ENCODE assay signal across 14 cellular contexts in the genomic region with DNA sequence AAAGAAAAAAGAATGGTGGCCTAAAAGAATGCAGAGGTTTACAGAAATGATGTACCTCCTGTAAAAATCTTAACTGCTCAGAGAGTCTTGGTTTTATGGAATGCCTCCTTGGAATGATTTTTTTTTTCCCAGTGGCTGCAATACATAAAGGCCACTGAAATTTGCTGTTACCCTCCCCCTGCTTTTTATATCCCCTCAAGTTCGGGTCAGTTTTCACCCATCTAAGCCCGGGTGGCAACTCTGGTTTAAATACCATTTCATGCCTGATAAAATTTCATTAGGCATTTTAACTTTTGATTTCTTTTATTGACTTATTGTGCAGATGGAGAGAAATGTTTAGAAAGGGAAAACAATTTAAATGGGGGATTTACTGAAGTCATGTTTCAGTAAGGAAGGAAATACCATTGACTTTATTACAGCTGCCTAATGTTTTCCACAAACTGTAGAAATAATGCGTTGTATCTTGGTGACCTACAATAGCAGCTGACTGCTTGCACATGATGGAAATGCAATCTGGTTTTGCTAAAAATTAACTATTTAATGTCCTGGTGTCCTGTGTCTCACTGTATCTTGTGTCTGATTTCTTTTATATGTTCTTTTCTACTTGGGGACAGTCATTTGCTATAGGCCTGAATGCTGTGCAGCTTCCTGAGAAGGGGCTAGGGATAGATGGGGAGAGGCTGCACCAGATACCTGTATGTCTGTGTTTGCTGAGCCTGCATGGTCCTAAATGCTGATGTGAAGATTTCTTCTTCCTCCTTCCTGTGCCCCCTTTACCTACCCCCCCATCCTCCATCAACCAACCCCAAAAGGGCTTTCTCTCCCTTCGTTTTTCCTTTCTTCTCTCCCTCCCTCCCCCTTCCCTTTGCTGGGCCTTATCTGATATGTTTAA.
DNase-seq lines count a peak whose midpoint lies in the region; ATAC-seq and TF ChIP-seq lines count a peak whose summit lies in the region.
"Had no signal": no experiment of that assay in that cellular context is flagged by ENCODE, and none has a peak within 500 bp of the region (broad histone marks: within the 10 kb centered on the region; RNA-seq: fewer than 3 reads in every experiment).

No MANE protein-coding gene starts in this region.

- peaks cover 51% of the 10 kb centered on the region for H3K4me1 Mint-ChIP-seq in endothelial cell (ENCODE audit: unreplicated experiment)
- H3K4me1 Mint-ChIP-seq in naive thymus-derived CD8-positive, alpha-beta T cell: peaks cover 3 to 23% (median 19%) of the 10 kb centered on the region in 4 donors

- no peak for ATAC-seq in naive thymus-derived CD8-positive, alpha-beta T cell
- ATAC-seq: activated CD8-positive, alpha-beta T cell treated with anti-CD3 and anti-CD28 coated beads for 36 hours; gastrocnemius medialis; HepG2 had no signal

- POLR2A ChIA-PET in naive thymus-derived CD8-positive, alpha-beta T cell (lab: Charles Lee): no interaction called here

- no peak overlapping the region for H3K4me3 Mint-ChIP-seq in endothelial cell (ENCODE audit: unreplicated experiment)
- no peak overlapping the region for H3K4me3 Mint-ChIP-seq in naive thymus-derived CD8-positive, alpha-beta T cell
- H3K4me3 Mint-ChIP-seq: activated CD8-positive, alpha-beta T cell treated with anti-CD3 and anti-CD28 coated beads for 36 hours had no signal

- no peak for TF ChIP-seq CTCF in endothelial cell (IDR thresholded peaks at IDR 0.05; ENCODE audit: unreplicated experiment)

- DNase-seq in AG20443 (ENCODE audit: low spot score) (peak; percentile 22), NCI-H524 treated with DMSO at 0.1 percent for 48 hours (lab: John Stamatoyannopoulos, UW) (peak; percentile 73), endothelial cell (ENCODE audit: low spot score) (no peak), NCI-H446 treated with DMSO at 0.1 percent for 48 hours (lab: John Stamatoyannopoulos, UW) (no peak), NK-92 (lab: John Stamatoyannopoulos, UW; ENCODE audit: unreplicated experiment) (no peak)
- DNase-seq in naive thymus-derived CD8-positive, alpha-beta T cell: no peak
- no peak for DNase-seq in stimulated activated naive CD4-positive, alpha-beta T cell (lab: John Stamatoyannopoulos, UW)
- no peak for DNase-seq in stimulated activated CD4-positive, alpha-beta T cell treated with anti-CD3 and anti-CD28 coated beads, Interleukin-4, amount 100 ng/mL, for 1 hour
- DNase-seq: activated CD8-positive, alpha-beta T cell treated with anti-CD3 and anti-CD28 coated beads for 36 hours; adrenal gland; gastrocnemius medialis; NCI-H2107; stimulated activated CD4-positive, alpha-beta T cell treated with anti-CD3 and anti-CD28 coated beads, Interleukin-2, amount 100 ng/mL, for 24 hours had no signal

- H3K27me3 Mint-ChIP-seq in endothelial cell (ENCODE audit: unreplicated experiment): peaks cover 1% of the 10 kb centered on the region
- H3K27me3 Mint-ChIP-seq in naive thymus-derived CD8-positive, alpha-beta T cell: peaks cover 0 to 2% (median 0%) of the 10 kb centered on the region in 5 donors

- H3K27ac Mint-ChIP-seq in endothelial cell (ENCODE audit: unreplicated experiment): peak overlapping the region; percentile 82
- H3K27ac Mint-ChIP-seq in naive thymus-derived CD8-positive, alpha-beta T cell: peak overlapping the region in 7 of 10 donors; percentile 0 to 89 (median 68)
- H3K27ac Mint-ChIP-seq: activated CD8-positive, alpha-beta T cell treated with anti-CD3 and anti-CD28 coated beads for 36 hours had no signal

- H3K9me3 Mint-ChIP-seq in endothelial cell (ENCODE audit: unreplicated experiment): no peaks in the 10 kb centered on the region
- H3K9me3 Mint-ChIP-seq in naive thymus-derived CD8-positive, alpha-beta T cell: no peaks in the 10 kb centered on the region
- H3K9me3 Mint-ChIP-seq: activated CD8-positive, alpha-beta T cell treated with anti-CD3 and anti-CD28 coated beads for 36 hours had no signal

- H3K36me3 Mint-ChIP-seq in endothelial cell (ENCODE audit: low read depth, unreplicated experiment): no peaks in the 10 kb centered on the region
- no peaks in the 10 kb centered on the region for H3K36me3 Mint-ChIP-seq in naive thymus-derived CD8-positive, alpha-beta T cell

Comparison
In these comparisons a context has a peak if more than half of its experiments do, and no peak if none do; other contexts are left out.
1. DNase-seq: peak in AG20443 (single experiment) and NCI-H524 treated with DMSO at 0.1 percent for 48 hours (single experiment); none in endothelial cell (single experiment), naive thymus-derived CD8-positive, alpha-beta T cell (0 of 10), NCI-H446 treated with DMSO at 0.1 percent for 48 hours (single experiment), stimulated activated naive CD4-positive, alpha-beta T cell (0 of 6), NK-92 (single experiment) and stimulated activated CD4-positive, alpha-beta T cell treated with anti-CD3 and anti-CD28 coated beads, Interleukin-4, amount 100 ng/mL, for 1 hour (single experiment).